ENCODE assay signal across 1 cellular context in the genomic region with DNA sequence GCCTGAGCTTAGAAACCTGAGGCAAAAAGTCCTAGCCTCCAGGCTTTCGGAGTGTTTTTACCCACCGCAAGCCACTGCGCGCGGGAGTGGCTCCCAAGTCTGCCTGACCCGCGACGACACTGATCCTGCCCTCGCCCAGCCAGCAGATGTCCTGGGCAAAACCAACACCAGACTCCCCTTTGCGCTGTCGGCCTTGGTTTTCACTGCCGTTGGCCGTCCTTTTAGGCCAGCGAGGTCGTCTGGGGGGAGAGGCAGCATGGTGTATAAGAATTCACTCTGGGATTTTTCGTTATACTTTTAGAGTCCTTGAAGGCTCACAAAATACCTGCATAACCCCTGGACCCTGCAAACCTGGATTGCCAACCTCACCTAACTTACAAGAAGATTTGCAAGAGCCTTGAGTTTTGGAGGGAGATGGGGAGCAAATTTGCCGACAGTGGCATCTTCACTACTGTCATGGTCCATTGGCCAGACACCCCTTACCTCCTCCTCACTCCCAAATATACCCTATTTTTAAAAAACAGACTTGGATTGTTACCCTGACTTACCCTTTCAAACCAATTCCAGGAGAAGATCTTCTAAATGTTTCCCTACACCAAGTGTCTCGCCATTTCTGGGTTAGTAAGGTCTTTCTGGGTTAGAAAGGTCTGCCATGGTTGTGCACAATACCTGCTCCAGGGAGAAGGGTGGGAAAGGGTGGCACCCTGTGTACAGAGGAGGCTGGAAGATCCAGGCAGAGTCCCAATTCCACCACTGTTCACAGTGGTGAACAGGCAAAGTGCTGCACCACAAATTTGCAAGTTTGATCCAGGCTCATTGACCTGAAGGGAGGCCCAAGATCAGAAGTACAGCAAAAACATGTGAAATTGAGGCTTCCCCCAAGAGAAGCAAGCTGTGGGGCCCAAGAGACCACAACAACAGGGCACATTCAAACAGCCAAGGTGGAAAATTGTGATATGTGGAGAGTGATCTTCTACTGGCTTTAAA.
TF ChIP-seq lines count a peak whose summit lies in the region.

No MANE protein-coding gene starts in this region.

TF ChIP-seq in HepG2, 621 proteins besides CTCF, POLR2A, EP300 and RAD21 (continued from another document and continues in another):
- TF ChIP-seq, protein P1, sequence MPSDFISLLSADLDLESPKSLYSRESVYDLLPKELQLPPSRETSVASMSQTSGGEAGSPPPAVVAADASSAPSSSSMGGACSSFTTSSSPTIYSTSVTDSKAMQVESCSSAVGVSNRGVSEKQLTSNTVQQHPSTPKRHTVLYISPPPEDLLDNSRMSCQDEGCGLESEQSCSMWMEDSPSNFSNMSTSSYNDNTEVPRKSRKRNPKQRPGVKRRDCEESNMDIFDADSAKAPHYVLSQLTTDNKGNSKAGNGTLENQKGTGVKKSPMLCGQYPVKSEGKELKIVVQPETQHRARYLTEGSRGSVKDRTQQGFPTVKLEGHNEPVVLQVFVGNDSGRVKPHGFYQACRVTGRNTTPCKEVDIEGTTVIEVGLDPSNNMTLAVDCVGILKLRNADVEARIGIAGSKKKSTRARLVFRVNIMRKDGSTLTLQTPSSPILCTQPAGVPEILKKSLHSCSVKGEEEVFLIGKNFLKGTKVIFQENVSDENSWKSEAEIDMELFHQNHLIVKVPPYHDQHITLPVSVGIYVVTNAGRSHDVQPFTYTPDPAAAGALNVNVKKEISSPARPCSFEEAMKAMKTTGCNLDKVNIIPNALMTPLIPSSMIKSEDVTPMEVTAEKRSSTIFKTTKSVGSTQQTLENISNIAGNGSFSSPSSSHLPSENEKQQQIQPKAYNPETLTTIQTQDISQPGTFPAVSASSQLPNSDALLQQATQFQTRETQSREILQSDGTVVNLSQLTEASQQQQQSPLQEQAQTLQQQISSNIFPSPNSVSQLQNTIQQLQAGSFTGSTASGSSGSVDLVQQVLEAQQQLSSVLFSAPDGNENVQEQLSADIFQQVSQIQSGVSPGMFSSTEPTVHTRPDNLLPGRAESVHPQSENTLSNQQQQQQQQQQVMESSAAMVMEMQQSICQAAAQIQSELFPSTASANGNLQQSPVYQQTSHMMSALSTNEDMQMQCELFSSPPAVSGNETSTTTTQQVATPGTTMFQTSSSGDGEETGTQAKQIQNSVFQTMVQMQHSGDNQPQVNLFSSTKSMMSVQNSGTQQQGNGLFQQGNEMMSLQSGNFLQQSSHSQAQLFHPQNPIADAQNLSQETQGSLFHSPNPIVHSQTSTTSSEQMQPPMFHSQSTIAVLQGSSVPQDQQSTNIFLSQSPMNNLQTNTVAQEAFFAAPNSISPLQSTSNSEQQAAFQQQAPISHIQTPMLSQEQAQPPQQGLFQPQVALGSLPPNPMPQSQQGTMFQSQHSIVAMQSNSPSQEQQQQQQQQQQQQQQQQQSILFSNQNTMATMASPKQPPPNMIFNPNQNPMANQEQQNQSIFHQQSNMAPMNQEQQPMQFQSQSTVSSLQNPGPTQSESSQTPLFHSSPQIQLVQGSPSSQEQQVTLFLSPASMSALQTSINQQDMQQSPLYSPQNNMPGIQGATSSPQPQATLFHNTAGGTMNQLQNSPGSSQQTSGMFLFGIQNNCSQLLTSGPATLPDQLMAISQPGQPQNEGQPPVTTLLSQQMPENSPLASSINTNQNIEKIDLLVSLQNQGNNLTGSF (CRISPR knock-in tag; IDR thresholded peaks at IDR 0.05) = 0 out of 2 replicates have a peak, but pooled peaks have one; percentile 20
- TF ChIP-seq NFKBIZ (CRISPR knock-in tag; IDR thresholded peaks at IDR 0.05) (0 out of 2 replicates have a peak, but pooled peaks have one; percentile 29), TRIM24 (CRISPR knock-in tag; IDR thresholded peaks at IDR 0.05) (no peak), SAFB2 (CRISPR knock-in tag; IDR thresholded peaks at IDR 0.05; ENCODE audit: borderline replicate concordance, low read depth) (peak; percentile 9; the same call in 1 of the 2 replicates), ZNF607 (CRISPR knock-in tag; IDR thresholded peaks at IDR 0.05; ENCODE audit: borderline replicate concordance) (peak; percentile 54; the same call in 1 of the 2 replicates), ZNF232 (CRISPR knock-in tag; IDR thresholded peaks at IDR 0.05; ENCODE audit: borderline replicate concordance) (peak; percentile 60; the same call in 1 of the 2 replicates), TEAD3 (CRISPR knock-in tag; optimal IDR thresholded peaks at IDR 0.05; ENCODE audit: borderline replicate concordance) (peak; percentile 39), DNMT3B (CRISPR knock-in tag; conservative IDR thresholded peaks at IDR 0.05) (no peak), REPIN1 (CRISPR knock-in tag; IDR thresholded peaks at IDR 0.05; ENCODE audit: borderline replicate concordance, low read depth) (0 out of 2 replicates have a peak, but pooled peaks have one; percentile 26), PRMT3 (CRISPR knock-in tag; IDR thresholded peaks at IDR 0.05; ENCODE audit: borderline replicate concordance, low read depth) (0 out of 2 replicates have a peak, but pooled peaks have one; percentile 64), MED1 (CRISPR knock-in tag; IDR thresholded peaks at IDR 0.05) (peak; percentile 43), TARDBP (CRISPR knock-in tag; IDR thresholded peaks at IDR 0.05) (peak; percentile 52; the same call in 1 of the 2 replicates), ZNF570 (CRISPR knock-in tag; IDR thresholded peaks at IDR 0.05; ENCODE audit: borderline replicate concordance) (no peak), ERF (CRISPR knock-in tag; IDR thresholded peaks at IDR 0.05) (no peak), NCOA5 (CRISPR knock-in tag; IDR thresholded peaks at IDR 0.05) (0 out of 2 replicates have a peak, but pooled peaks have one; percentile 27), SNAPC2 (CRISPR knock-in tag; IDR thresholded peaks at IDR 0.05) (peak; percentile 67; the same call in 1 of the 2 replicates), ATM (IDR thresholded peaks at IDR 0.05; ENCODE audit: borderline replicate concordance) (no peak), AGO1 (IDR thresholded peaks at IDR 0.05; ENCODE audit: low read depth, low read length, poor library complexity, severe bottlenecking) (peak; percentile 97), MAFF (IDR thresholded peaks at IDR 0.05; ENCODE audit: low read depth, low read length) (peak; percentile 76), ZNF629 (CRISPR knock-in tag; conservative IDR thresholded peaks at IDR 0.05) (peak; percentile 9; the same call in 1 of the 2 replicates), BORCS8-MEF2B (CRISPR knock-in tag; IDR thresholded peaks at IDR 0.05) (0 out of 2 replicates have a peak, but pooled peaks have one; percentile 40), ZFY (CRISPR knock-in tag; IDR thresholded peaks at IDR 0.05) (peak; percentile 25), POLR2G (IDR thresholded peaks at IDR 0.05; ENCODE audit: low read depth, low read length) (peak; percentile 90), ZMAT3 (CRISPR knock-in tag; conservative IDR thresholded peaks at IDR 0.05) (0 out of 2 replicates have a peak, but pooled peaks have one; percentile 53)
- TF ChIP-seq, protein P2, sequence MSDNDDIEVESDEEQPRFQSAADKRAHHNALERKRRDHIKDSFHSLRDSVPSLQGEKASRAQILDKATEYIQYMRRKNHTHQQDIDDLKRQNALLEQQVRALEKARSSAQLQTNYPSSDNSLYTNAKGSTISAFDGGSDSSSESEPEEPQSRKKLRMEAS (IDR thresholded peaks at IDR 0.05) = peak; percentile 21; the same call in 1 of the 2 replicates
- TF ChIP-seq, protein P3, sequence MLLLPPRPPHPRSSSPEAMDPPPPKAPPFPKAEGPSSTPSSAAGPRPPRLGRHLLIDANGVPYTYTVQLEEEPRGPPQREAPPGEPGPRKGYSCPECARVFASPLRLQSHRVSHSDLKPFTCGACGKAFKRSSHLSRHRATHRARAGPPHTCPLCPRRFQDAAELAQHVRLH (CRISPR knock-in tag; IDR thresholded peaks at IDR 0.05; ENCODE audit: borderline replicate concordance, low read depth) = peak; percentile 7; the same call in 1 of the 2 replicates
- TF ChIP-seq, protein P4, sequence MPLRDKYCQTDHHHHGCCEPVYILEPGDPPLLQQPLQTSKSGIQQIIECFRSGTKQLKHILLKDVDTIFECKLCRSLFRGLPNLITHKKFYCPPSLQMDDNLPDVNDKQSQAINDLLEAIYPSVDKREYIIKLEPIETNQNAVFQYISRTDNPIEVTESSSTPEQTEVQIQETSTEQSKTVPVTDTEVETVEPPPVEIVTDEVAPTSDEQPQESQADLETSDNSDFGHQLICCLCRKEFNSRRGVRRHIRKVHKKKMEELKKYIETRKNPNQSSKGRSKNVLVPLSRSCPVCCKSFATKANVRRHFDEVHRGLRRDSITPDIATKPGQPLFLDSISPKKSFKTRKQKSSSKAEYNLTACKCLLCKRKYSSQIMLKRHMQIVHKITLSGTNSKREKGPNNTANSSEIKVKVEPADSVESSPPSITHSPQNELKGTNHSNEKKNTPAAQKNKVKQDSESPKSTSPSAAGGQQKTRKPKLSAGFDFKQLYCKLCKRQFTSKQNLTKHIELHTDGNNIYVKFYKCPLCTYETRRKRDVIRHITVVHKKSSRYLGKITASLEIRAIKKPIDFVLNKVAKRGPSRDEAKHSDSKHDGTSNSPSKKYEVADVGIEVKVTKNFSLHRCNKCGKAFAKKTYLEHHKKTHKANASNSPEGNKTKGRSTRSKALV (CRISPR knock-in tag; IDR thresholded peaks at IDR 0.05) = peak; percentile 50; the same call in 1 of the 2 replicates
- TF ChIP-seq, protein P5, sequence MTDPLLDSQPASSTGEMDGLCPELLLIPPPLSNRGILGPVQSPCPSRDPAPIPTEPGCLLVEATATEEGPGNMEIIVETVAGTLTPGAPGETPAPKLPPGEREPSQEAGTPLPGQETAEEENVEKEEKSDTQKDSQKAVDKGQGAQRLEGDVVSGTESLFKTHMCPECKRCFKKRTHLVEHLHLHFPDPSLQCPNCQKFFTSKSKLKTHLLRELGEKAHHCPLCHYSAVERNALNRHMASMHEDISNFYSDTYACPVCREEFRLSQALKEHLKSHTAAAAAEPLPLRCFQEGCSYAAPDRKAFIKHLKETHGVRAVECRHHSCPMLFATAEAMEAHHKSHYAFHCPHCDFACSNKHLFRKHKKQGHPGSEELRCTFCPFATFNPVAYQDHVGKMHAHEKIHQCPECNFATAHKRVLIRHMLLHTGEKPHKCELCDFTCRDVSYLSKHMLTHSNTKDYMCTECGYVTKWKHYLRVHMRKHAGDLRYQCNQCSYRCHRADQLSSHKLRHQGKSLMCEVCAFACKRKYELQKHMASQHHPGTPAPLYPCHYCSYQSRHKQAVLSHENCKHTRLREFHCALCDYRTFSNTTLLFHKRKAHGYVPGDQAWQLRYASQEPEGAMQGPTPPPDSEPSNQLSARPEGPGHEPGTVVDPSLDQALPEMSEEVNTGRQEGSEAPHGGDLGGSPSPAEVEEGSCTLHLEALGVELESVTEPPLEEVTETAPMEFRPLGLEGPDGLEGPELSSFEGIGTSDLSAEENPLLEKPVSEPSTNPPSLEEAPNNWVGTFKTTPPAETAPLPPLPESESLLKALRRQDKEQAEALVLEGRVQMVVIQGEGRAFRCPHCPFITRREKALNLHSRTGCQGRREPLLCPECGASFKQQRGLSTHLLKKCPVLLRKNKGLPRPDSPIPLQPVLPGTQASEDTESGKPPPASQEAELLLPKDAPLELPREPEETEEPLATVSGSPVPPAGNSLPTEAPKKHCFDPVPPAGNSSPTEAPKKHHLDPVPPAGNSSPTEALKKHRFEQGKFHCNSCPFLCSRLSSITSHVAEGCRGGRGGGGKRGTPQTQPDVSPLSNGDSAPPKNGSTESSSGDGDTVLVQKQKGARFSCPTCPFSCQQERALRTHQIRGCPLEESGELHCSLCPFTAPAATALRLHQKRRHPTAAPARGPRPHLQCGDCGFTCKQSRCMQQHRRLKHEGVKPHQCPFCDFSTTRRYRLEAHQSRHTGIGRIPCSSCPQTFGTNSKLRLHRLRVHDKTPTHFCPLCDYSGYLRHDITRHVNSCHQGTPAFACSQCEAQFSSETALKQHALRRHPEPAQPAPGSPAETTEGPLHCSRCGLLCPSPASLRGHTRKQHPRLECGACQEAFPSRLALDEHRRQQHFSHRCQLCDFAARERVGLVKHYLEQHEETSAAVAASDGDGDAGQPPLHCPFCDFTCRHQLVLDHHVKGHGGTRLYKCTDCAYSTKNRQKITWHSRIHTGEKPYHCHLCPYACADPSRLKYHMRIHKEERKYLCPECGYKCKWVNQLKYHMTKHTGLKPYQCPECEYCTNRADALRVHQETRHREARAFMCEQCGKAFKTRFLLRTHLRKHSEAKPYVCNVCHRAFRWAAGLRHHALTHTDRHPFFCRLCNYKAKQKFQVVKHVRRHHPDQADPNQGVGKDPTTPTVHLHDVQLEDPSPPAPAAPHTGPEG (CRISPR knock-in tag; IDR thresholded peaks at IDR 0.05) = 0 out of 2 replicates have a peak, but pooled peaks have one; percentile 28
- TF ChIP-seq, protein P6, sequence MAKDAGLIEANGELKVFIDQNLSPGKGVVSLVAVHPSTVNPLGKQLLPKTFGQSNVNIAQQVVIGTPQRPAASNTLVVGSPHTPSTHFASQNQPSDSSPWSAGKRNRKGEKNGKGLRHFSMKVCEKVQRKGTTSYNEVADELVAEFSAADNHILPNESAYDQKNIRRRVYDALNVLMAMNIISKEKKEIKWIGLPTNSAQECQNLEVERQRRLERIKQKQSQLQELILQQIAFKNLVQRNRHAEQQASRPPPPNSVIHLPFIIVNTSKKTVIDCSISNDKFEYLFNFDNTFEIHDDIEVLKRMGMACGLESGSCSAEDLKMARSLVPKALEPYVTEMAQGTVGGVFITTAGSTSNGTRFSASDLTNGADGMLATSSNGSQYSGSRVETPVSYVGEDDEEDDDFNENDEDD (CRISPR knock-in tag; IDR thresholded peaks at IDR 0.05; ENCODE audit: borderline replicate concordance) = peak; percentile 8; the same call in 1 of the 2 replicates
- TF ChIP-seq, protein P7, sequence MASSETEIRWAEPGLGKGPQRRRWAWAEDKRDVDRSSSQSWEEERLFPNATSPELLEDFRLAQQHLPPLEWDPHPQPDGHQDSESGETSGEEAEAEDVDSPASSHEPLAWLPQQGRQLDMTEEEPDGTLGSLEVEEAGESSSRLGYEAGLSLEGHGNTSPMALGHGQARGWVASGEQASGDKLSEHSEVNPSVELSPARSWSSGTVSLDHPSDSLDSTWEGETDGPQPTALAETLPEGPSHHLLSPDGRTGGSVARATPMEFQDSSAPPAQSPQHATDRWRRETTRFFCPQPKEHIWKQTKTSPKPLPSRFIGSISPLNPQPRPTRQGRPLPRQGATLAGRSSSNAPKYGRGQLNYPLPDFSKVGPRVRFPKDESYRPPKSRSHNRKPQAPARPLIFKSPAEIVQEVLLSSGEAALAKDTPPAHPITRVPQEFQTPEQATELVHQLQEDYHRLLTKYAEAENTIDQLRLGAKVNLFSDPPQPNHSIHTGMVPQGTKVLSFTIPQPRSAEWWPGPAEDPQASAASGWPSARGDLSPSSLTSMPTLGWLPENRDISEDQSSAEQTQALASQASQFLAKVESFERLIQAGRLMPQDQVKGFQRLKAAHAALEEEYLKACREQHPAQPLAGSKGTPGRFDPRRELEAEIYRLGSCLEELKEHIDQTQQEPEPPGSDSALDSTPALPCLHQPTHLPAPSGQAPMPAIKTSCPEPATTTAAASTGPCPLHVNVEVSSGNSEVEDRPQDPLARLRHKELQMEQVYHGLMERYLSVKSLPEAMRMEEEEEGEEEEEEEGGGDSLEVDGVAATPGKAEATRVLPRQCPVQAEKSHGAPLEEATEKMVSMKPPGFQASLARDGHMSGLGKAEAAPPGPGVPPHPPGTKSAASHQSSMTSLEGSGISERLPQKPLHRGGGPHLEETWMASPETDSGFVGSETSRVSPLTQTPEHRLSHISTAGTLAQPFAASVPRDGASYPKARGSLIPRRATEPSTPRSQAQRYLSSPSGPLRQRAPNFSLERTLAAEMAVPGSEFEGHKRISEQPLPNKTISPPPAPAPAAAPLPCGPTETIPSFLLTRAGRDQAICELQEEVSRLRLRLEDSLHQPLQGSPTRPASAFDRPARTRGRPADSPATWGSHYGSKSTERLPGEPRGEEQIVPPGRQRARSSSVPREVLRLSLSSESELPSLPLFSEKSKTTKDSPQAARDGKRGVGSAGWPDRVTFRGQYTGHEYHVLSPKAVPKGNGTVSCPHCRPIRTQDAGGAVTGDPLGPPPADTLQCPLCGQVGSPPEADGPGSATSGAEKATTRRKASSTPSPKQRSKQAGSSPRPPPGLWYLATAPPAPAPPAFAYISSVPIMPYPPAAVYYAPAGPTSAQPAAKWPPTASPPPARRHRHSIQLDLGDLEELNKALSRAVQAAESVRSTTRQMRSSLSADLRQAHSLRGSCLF (CRISPR knock-in tag; IDR thresholded peaks at IDR 0.05; ENCODE audit: borderline replicate concordance) = no peak
